25 cellular contexts compared by ENCODE assay signal in genomic region chr5:179231309-179231708, GRCh38.
A peak's percentile ranks its signal among the peaks of the same experiment; 100 is the strongest.
DNase-seq lines count a peak whose midpoint lies in the region; ATAC-seq and TF ChIP-seq lines count a peak whose summit lies in the region.
"Had no signal": no experiment of that assay in that cellular context is flagged by ENCODE, and none has a peak within 500 bp of the region (broad histone marks: within the 10 kb centered on the region; RNA-seq: fewer than 3 reads in every experiment).

No MANE protein-coding gene starts in this region.

- TF ChIP-seq POLR2A in suprapubic skin (IDR thresholded peaks at IDR 0.05): no peak

- H3K27ac Mint-ChIP-seq in activated T-cell treated with anti-CD3 and anti-CD28 coated beads, Interleukin-2, amount 50 U/mL, for 24 hours: no peak overlapping the region
- H3K27ac Mint-ChIP-seq in WTC11: no peak overlapping the region; the same call in 1 of the 2 replicates
- H3K27ac Mint-ChIP-seq: B cell; CD8-positive, alpha-beta T cell had no signal

- TF ChIP-seq CTCF in WTC11 (IDR thresholded peaks at IDR 0.05): no peak
- TF ChIP-seq CTCF in suprapubic skin (IDR thresholded peaks at IDR 0.05): no peak

- 91% methylated on average over 14 of the region's 14 CpGs for WGBS in suprapubic skin

- POLR2A ChIA-PET in WTC11 (lab: Charles Lee): no interaction called here

- no peak for ATAC-seq in activated T-cell treated with anti-CD3 and anti-CD28 coated beads, Interleukin-2, amount 50 U/mL, for 4 hours
- no peak for ATAC-seq in WTC11
- ATAC-seq in left lobe of liver: no peak
- ATAC-seq: CD8-positive, alpha-beta T cell had no signal

- H3K9me3 ChIP-seq in suprapubic skin: no peaks in the 10 kb centered on the region

- no peaks in the 10 kb centered on the region for H3K36me3 ChIP-seq in suprapubic skin

- peaks cover 2% of the 10 kb centered on the region for H3K27me3 Mint-ChIP-seq in activated T-cell treated with anti-CD3 and anti-CD28 coated beads, Interleukin-2, amount 50 U/mL, for 24 hours
- peaks cover 7% of the 10 kb centered on the region for H3K27me3 Mint-ChIP-seq in activated T-cell treated with anti-CD3 and anti-CD28 coated beads, Interleukin-2, amount 50 U/mL, for 4 hours (ENCODE audit: low read depth)
- H3K27me3 Mint-ChIP-seq in WTC11 (ENCODE audit: low read depth): no peaks in the 10 kb centered on the region

- H3K9me3 Mint-ChIP-seq in activated T-cell treated with anti-CD3 and anti-CD28 coated beads, Interleukin-2, amount 50 U/mL, for 24 hours: no peaks in the 10 kb centered on the region
- no peaks in the 10 kb centered on the region for H3K9me3 Mint-ChIP-seq in activated T-cell treated with anti-CD3 and anti-CD28 coated beads, Interleukin-2, amount 50 U/mL, for 4 hours
- H3K9me3 Mint-ChIP-seq in WTC11: no peaks in the 10 kb centered on the region
- H3K9me3 Mint-ChIP-seq: CD8-positive, alpha-beta T cell had no signal

- CTCF ChIA-PET in WTC11 (lab: Charles Lee): no interaction called here

- no peak overlapping the region for H3K27ac ChIP-seq in suprapubic skin
- H3K27ac ChIP-seq: 22Rv1, C4-2B, PC-9 had no signal

- no peaks in the 10 kb centered on the region for H3K27me3 ChIP-seq in suprapubic skin

- TF ChIP-seq EP300 in suprapubic skin (IDR thresholded peaks at IDR 0.05): no peak

- no peaks in the 10 kb centered on the region for H3K36me3 Mint-ChIP-seq in activated T-cell treated with anti-CD3 and anti-CD28 coated beads, Interleukin-2, amount 50 U/mL, for 24 hours (ENCODE audit: low read depth)
- no peaks in the 10 kb centered on the region for H3K36me3 Mint-ChIP-seq in activated T-cell treated with anti-CD3 and anti-CD28 coated beads, Interleukin-2, amount 50 U/mL, for 4 hours (ENCODE audit: insufficient read depth)
- H3K36me3 Mint-ChIP-seq in WTC11: no peaks in the 10 kb centered on the region
- H3K36me3 Mint-ChIP-seq: CD8-positive, alpha-beta T cell had no signal

- peak; percentile 2 for DNase-seq in activated T-cell treated with anti-CD3 and anti-CD28 coated beads, Interleukin-2, amount 50 U/mL, for 24 hours
- no peak for DNase-seq in activated T-cell treated with anti-CD3 and anti-CD28 coated beads, Interleukin-2, amount 50 U/mL, for 4 hours
- peak; percentile 1 for DNase-seq in WTC11 (ENCODE audit: low spot score)
- peak; percentile 18 for DNase-seq in left lobe of liver (ENCODE audit: low spot score)
- DNase-seq in suprapubic skin (ENCODE audit: low spot score in 2 of 2): peak; percentile 9 to 18
- no peak for DNase-seq in MV-4-11 (lab: John Stamatoyannopoulos, UW)
- DNase-seq in LoVo (ENCODE audit: low spot score): no peak
- DNase-seq: Caco-2; CD8-positive, alpha-beta T cell; GF-D8; Karpas-422; NCI-H1105; NCI-H1436 treated with DMSO at 0.1 percent for 48 hours; NCI-H187 treated with DMSO at 0.1 percent for 48 hours; NCI-H2171 treated with DMSO at 0.1 percent for 48 hours; NCI-H446; NCI-H524 treated with DMSO at 0.1 percent for 48 hours; NCI-H774; NK-92 treated with Interleukin-12 subunit alpha and Interleukin-12 subunit beta, amount 100 ng/mL, for 24 hours; PC-9; RPMI8226; SHP77 treated with DMSO at 0.1 percent for 48 hours had no signal

- H3K4me3 ChIP-seq in suprapubic skin: no peak overlapping the region
- H3K4me3 ChIP-seq: PC-9 had no signal

- H3K4me3 Mint-ChIP-seq in activated T-cell treated with anti-CD3 and anti-CD28 coated beads, Interleukin-2, amount 50 U/mL, for 24 hours: no peak overlapping the region
- no peak overlapping the region for H3K4me3 Mint-ChIP-seq in activated T-cell treated with anti-CD3 and anti-CD28 coated beads, Interleukin-2, amount 50 U/mL, for 4 hours
- H3K4me3 Mint-ChIP-seq in WTC11: no peak overlapping the region
- H3K4me3 Mint-ChIP-seq: B cell; CD8-positive, alpha-beta T cell had no signal

- H3K4me1 ChIP-seq in suprapubic skin: no peaks in the 10 kb centered on the region
- H3K4me1 ChIP-seq: Caco-2 had no signal

- H3K4me1 Mint-ChIP-seq in activated T-cell treated with anti-CD3 and anti-CD28 coated beads, Interleukin-2, amount 50 U/mL, for 24 hours (ENCODE audit: low read depth): no peaks in the 10 kb centered on the region
- no peaks in the 10 kb centered on the region for H3K4me1 Mint-ChIP-seq in activated T-cell treated with anti-CD3 and anti-CD28 coated beads, Interleukin-2, amount 50 U/mL, for 4 hours (ENCODE audit: low read depth)
- H3K4me1 Mint-ChIP-seq in WTC11: peaks cover 44% of the 10 kb centered on the region
- H3K4me1 Mint-ChIP-seq: B cell had no signal

TF ChIP-seq in WTC11, 78 proteins besides CTCF, POLR2A, EP300 and RAD21:
- TF ChIP-seq ATF1 (CRISPR knock-in tag; IDR thresholded peaks at IDR 0.05) (no peak), NR2C2 (CRISPR knock-in tag; IDR thresholded peaks at IDR 0.05) (no peak), TCF7 (CRISPR knock-in tag; IDR thresholded peaks at IDR 0.05; ENCODE audit: low read depth) (no peak), KAT7 (CRISPR knock-in tag; IDR thresholded peaks at IDR 0.05; ENCODE audit: borderline replicate concordance) (no peak), STAT6 (CRISPR knock-in tag; conservative IDR thresholded peaks at IDR 0.05; ENCODE audit: low read depth) (no peak), JAZF1 (CRISPR knock-in tag; IDR thresholded peaks at IDR 0.05) (no peak), ZNF263 (CRISPR knock-in tag; IDR thresholded peaks at IDR 0.05; ENCODE audit: low read depth) (no peak), SMAD3 (CRISPR knock-in tag; IDR thresholded peaks at IDR 0.05; ENCODE audit: borderline replicate concordance) (no peak), USF2 (CRISPR knock-in tag; IDR thresholded peaks at IDR 0.05) (no peak), ZNF121 (CRISPR knock-in tag; IDR thresholded peaks at IDR 0.05) (no peak), CREB1 (CRISPR knock-in tag; IDR thresholded peaks at IDR 0.05) (no peak), ZNF219 (CRISPR knock-in tag; IDR thresholded peaks at IDR 0.05; ENCODE audit: borderline replicate concordance) (no peak), ZNF416 (CRISPR knock-in tag; IDR thresholded peaks at IDR 0.05) (no peak), ZMAT4 (CRISPR knock-in tag; IDR thresholded peaks at IDR 0.05) (no peak), ELF4 (CRISPR knock-in tag; IDR thresholded peaks at IDR 0.05; ENCODE audit: low read depth) (no peak), ZNF396 (CRISPR knock-in tag; IDR thresholded peaks at IDR 0.05; ENCODE audit: borderline replicate concordance) (no peak), TP53 (CRISPR knock-in tag; IDR thresholded peaks at IDR 0.05) (no peak), SOX15 (CRISPR knock-in tag; IDR thresholded peaks at IDR 0.05) (no peak), HMGXB4 (CRISPR knock-in tag; IDR thresholded peaks at IDR 0.05) (no peak)

Comparison
In these comparisons a context has a peak if more than half of its experiments do, and no peak if none do; other contexts are left out.
1. DNase-seq: peak in activated T-cell treated with anti-CD3 and anti-CD28 coated beads, Interleukin-2, amount 50 U/mL, for 24 hours (single experiment), WTC11 (single experiment), left lobe of liver (single experiment) and suprapubic skin (2 of 2); none in activated T-cell treated with anti-CD3 and anti-CD28 coated beads, Interleukin-2, amount 50 U/mL, for 4 hours (single experiment), MV-4-11 (single experiment) and LoVo (single experiment).